8 cellular contexts compared by ENCODE assay signal in the genomic region with DNA sequence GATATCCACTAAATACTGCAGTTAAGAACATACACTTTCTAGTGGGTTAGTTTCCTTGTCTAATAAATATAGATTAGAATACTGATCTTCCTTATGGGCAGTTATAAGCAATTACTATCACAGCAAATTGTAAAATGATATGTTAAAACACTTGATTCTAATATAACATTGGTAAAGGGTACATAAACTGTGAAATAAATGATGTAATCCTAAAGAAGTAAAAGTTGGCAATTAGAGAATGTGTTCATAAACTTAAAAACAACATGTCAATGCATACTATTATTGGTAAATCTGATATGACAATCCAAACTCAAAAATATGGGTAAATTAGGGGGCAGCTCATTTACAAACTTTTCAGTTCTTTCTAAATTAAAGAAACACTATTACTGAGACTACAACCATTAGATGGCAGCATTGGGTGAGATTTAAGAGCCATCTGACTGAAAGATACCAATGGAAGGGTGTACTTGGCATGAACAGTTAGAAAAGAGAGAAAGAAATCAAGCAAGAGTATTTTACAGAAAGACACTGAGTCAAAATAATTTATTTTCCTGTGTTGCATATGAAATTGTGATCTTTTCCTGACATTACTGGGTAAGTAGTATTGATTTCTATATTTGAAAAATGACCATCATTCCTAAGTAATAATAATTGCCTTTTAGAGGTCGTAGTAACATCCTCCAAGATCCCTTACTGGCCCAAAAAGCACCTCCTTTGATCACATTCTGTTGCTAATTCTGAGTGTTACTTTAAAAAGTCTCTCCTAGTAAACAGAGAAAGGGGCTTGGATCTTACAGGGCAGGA.
DNase-seq lines count a peak whose midpoint lies in the region; ATAC-seq and TF ChIP-seq lines count a peak whose summit lies in the region.

No MANE protein-coding gene starts in this region.

- WGBS in adrenal gland, 4 donors: 97 to 100% (median 100%) methylated on average over 1 of the region's 1 CpG
- WGBS in heart right ventricle, 2 donors: 93 to 97% methylated on average over 1 of the region's 1 CpG

- H3K4me3 ChIP-seq in adrenal gland (no peak overlapping the region), heart right ventricle (no peak overlapping the region), gastrocnemius medialis (no peak overlapping the region)

- intact Hi-C loops in adrenal gland (cut with DNase I): loop anchor here (5.0 to 10.0 kb wide), 2 partner anchors 144 to 151 kb away; partner anchors contain the start of gene NME1 (in 1 of the 2)
- intact Hi-C loops in heart right ventricle (cut with DNase I): loop anchor here (1.0 to 10.0 kb wide), 7 partner anchors 51 to 166 kb away; partner anchors contain the start of genes NME1 (in 10 of the 10) and NME2 (in 1 of the 10)
- intact Hi-C loops in gastrocnemius medialis (cut with DNase I; ENCODE audit: low total_unique reads): loop anchor here (1.0 to 2.0 kb wide), 2 partner anchors 56 to 152 kb away; partner anchors contain the start of gene NME1

- DNase-seq in COLO829 (ENCODE audit: low spot score) (peak; percentile 47), HCEC 1CT (peak; percentile 67), NCI-H345 treated with DMSO at 0.1 percent for 48 hours (lab: John Stamatoyannopoulos, UW; ENCODE audit: unreplicated experiment) (peak; percentile 4), adrenal gland (peak in 2 of 7 donors; percentile 31 to 48), heart right ventricle (peak in 1 of 2 donors; percentile 47), gastrocnemius medialis (no peak)
- no peak for DNase-seq in effector CD8-positive, alpha-beta T cell (lab: John Stamatoyannopoulos, UW)

- ATAC-seq in heart right ventricle (peak in 5 of 8 donors; percentile 58 to 74 (median 63)), gastrocnemius medialis (peak in 1 of 2 donors; percentile 64), GM21360 (IDR thresholded peaks at IDR 0.05; ENCODE audit: unreplicated experiment) (no peak)

- H3K9me3 ChIP-seq in adrenal gland (replicated peaks in 1 of 3) (no peaks in the 10 kb centered on the region), heart right ventricle (no peaks in the 10 kb centered on the region), gastrocnemius medialis (no peaks in the 10 kb centered on the region)

- H3K27me3 ChIP-seq in adrenal gland (no peaks in the 10 kb centered on the region), heart right ventricle (no peaks in the 10 kb centered on the region), gastrocnemius medialis (no peaks in the 10 kb centered on the region)

- TF ChIP-seq CTCF in adrenal gland (IDR thresholded peaks at IDR 0.05): peak; percentile 44 to 79 (median 66)
- peak; percentile 34 to 75 (median 60) for TF ChIP-seq CTCF in heart right ventricle (IDR thresholded peaks at IDR 0.05)
- peak; percentile 35 to 63 (median 48) for TF ChIP-seq CTCF in gastrocnemius medialis (IDR thresholded peaks at IDR 0.05 in 4 of 5, conservative IDR thresholded peaks at IDR 0.05 in 1 of 5)

- TF ChIP-seq POLR2A in adrenal gland (IDR thresholded peaks at IDR 0.05): no peak
- TF ChIP-seq POLR2A in gastrocnemius medialis (IDR thresholded peaks at IDR 0.05): no peak

- H3K27ac ChIP-seq in adrenal gland (peak overlapping the region in 1 of 5 donors; percentile 24), heart right ventricle (peak overlapping the region in 1 of 10 donors; percentile 2), gastrocnemius medialis (peak overlapping the region in 1 of 4 donors; percentile 20)

- in situ Hi-C loops in gastrocnemius medialis (cut with MboI; ENCODE audit: low sequenced_read_pairs in 4 of 4): loop anchor here in 3 of 4 donors (5.0 to 10.0 kb wide), 3 partner anchors 146 to 154 kb away; partner anchors contain the start of gene NME1 (in 2 of the 3)

- H3K4me1 ChIP-seq in adrenal gland (replicated peaks in 1 of 2): no peaks in the 10 kb centered on the region
- peaks cover 0 to 5% (median 0%) of the 10 kb centered on the region in 9 donors for H3K4me1 ChIP-seq in heart right ventricle
- no peaks in the 10 kb centered on the region for H3K4me1 ChIP-seq in gastrocnemius medialis

- H3K36me3 ChIP-seq in adrenal gland (replicated peaks in 1 of 2) (peaks cover 0 to 65% of the 10 kb centered on the region in 2 donors), heart right ventricle (peaks cover 0 to 98% (median 41%) of the 10 kb centered on the region in 9 donors), gastrocnemius medialis (peaks cover 0 to 79% of the 10 kb centered on the region in 2 donors)

Comparison
In these comparisons a context has a peak if more than half of its experiments do, and no peak if none do; other contexts are left out.
1. DNase-seq: peak in COLO829 (single experiment), HCEC 1CT (single experiment) and NCI-H345 treated with DMSO at 0.1 percent for 48 hours (single experiment); none in gastrocnemius medialis (0 of 2) and effector CD8-positive, alpha-beta T cell (single experiment).
2. Peak in every context shown above with its lines, with median percentiles within 50 percentile points of each other: CTCF ChIP-seq.